Comparison of ENCODE assay signal across 23 cellular contexts in genomic region chr3:22996926-22997600, GRCh38.
DNase-seq lines count a peak whose midpoint lies in the region; TF ChIP-seq lines count a peak whose summit lies in the region.
"Had no signal": no experiment of that assay in that cellular context is flagged by ENCODE, and none has a peak within 500 bp of the region (broad histone marks: within the 10 kb centered on the region; RNA-seq: fewer than 3 reads in every experiment).

No MANE protein-coding gene starts in this region.

- H3K36me3 ChIP-seq in neural progenitor cell (no peaks in the 10 kb centered on the region), mammary epithelial cell (ENCODE audit: insufficient read depth, low read length) (no peaks in the 10 kb centered on the region), esophagus squamous epithelium (no peaks in the 10 kb centered on the region)
- H3K36me3 ChIP-seq: BLaER1 treated with 17β-estradiol and CSF1 and Interleukin-3, amounts not matched to agents 10 nM and 100 nM; MG63; Peyer's patch had no signal

- no peak overlapping the region for H3K27ac ChIP-seq in neural progenitor cell
- no peak overlapping the region for H3K27ac ChIP-seq in mammary epithelial cell (ENCODE audit: insufficient read depth, low read depth, low read length)
- no peak overlapping the region for H3K27ac ChIP-seq in esophagus squamous epithelium
- H3K27ac ChIP-seq: BLaER1 treated with 17β-estradiol and CSF1 and Interleukin-3, amounts not matched to agents 10 nM and 100 nM; GM23248; Peyer's patch had no signal

- no peaks in the 10 kb centered on the region for H3K27me3 Mint-ChIP-seq in neural progenitor cell (ENCODE audit: insufficient read depth, low read depth)
- H3K27me3 Mint-ChIP-seq: CD4-positive, alpha-beta memory T cell had no signal

- no peak overlapping the region for H3K9ac ChIP-seq in neural progenitor cell
- H3K9ac ChIP-seq in mammary epithelial cell (ENCODE audit: insufficient read depth, low read length) = no peak overlapping the region
- H3K9ac ChIP-seq: BLaER1 treated with 17β-estradiol and CSF1 and Interleukin-3, amounts not matched to agents 10 nM and 100 nM; GM23248 had no signal

- no peak for TF ChIP-seq POLR2A in esophagus squamous epithelium (IDR thresholded peaks at IDR 0.05)

- intact Hi-C loops in mammary epithelial cell (cut with micrococcal nuclease) (no loop called here), esophagus squamous epithelium (cut with DNase I) (no loop called here)

- no peak overlapping the region for H3K4me2 ChIP-seq in neural progenitor cell
- no peak overlapping the region for H3K4me2 ChIP-seq in mammary epithelial cell (ENCODE audit: insufficient read depth, low read depth, low read length)
- H3K4me2 ChIP-seq: BLaER1 treated with 17β-estradiol and CSF1 and Interleukin-3, amounts not matched to agents 10 nM and 100 nM had no signal

- in situ Hi-C loops in mammary epithelial cell (cut with MboI; ENCODE audit: low sequenced_read_pairs in 2 of 2) = no loop called here

- H3F3A ChIP-seq in neural progenitor cell (ENCODE audit: low read depth) = no peaks in the 10 kb centered on the region

- DNase-seq in NCI-H82 (lab: John Stamatoyannopoulos, UW) (peak; percentile 24), NCI-H82 treated with DMSO at 0.1 percent for 48 hours (lab: John Stamatoyannopoulos, UW; ENCODE audit: unreplicated experiment) (no peak), fibroblast of the aortic adventitia (ENCODE audit: low read depth) (peak; percentile 18), neural progenitor cell (ENCODE audit: low spot score) (peak; percentile 18), foreskin fibroblast (no peak), mammary epithelial cell (no peak), esophagus squamous epithelium (lab: John Stamatoyannopoulos, UW) (no peak)
- DNase-seq: 8988T; Caco-2; CD4-positive, alpha-beta memory T cell; DND-41; GM23248; HCEC 1CT; Kasumi-1; MG63; NCI-H1048; NCI-H1436; NCI-H187 treated with DMSO at 0.1 percent for 48 hours; NCI-H226; NCI-H510A treated with DMSO at 0.1 percent for 48 hours; NCI-H748 treated with DMSO at 0.1 percent for 48 hours; Peyer's patch had no signal

- dilution Hi-C loops in mammary epithelial cell (cut with HindIII; ENCODE audit: low sequenced_read_pairs) = no loop called here

- H3K79me2 ChIP-seq in neural progenitor cell (ENCODE audit: low read depth) (no peaks in the 10 kb centered on the region), mammary epithelial cell (ENCODE audit: insufficient read depth, low read length) (no peaks in the 10 kb centered on the region)

- CTCF ChIA-PET in mammary epithelial cell (lab: Charles Lee; ENCODE audit: low non-redundant PET) = interaction anchor here (0.7 kb wide), 1 partner anchor 99 kb away, joined by 3 read pairs; no protein-coding TSS in a partner anchor

- H4K20me1 ChIP-seq in neural progenitor cell (ENCODE audit: low read depth) = no peaks in the 10 kb centered on the region
- no peaks in the 10 kb centered on the region for H4K20me1 ChIP-seq in mammary epithelial cell (ENCODE audit: insufficient read depth, low read length)
- H4K20me1 ChIP-seq: BLaER1 treated with 17β-estradiol and CSF1 and Interleukin-3, amounts not matched to agents 10 nM and 100 nM had no signal

- H3K4me3 ChIP-seq in fibroblast of the aortic adventitia (ENCODE audit: low read depth, low read length) = no peak overlapping the region
- no peak overlapping the region for H3K4me3 ChIP-seq in neural progenitor cell
- H3K4me3 ChIP-seq in foreskin fibroblast (ENCODE audit: low read depth in 1 of 2, low read length in 2 of 2) = no peak overlapping the region
- no peak overlapping the region for H3K4me3 ChIP-seq in mammary epithelial cell (replicated peaks in 1 of 3; ENCODE audit: insufficient read depth in 1 of 3, low read depth in 2 of 3, low read length in 3 of 3)
- H3K4me3 ChIP-seq in esophagus squamous epithelium = no peak overlapping the region
- H3K4me3 ChIP-seq: BLaER1 treated with 17β-estradiol and CSF1 and Interleukin-3, amounts not matched to agents 10 nM and 100 nM; GM23248; MG63; Peyer's patch had no signal

- H3K9me3 ChIP-seq in neural progenitor cell (ENCODE audit: low read depth) (no peaks in the 10 kb centered on the region), mammary epithelial cell (replicated peaks; ENCODE audit: insufficient read depth, low read length) (no peaks in the 10 kb centered on the region), esophagus squamous epithelium (no peaks in the 10 kb centered on the region)
- H3K9me3 ChIP-seq: BLaER1 treated with 17β-estradiol and CSF1 and Interleukin-3, amounts not matched to agents 10 nM and 100 nM; Caco-2; MG63; Peyer's patch had no signal

- H3K27ac Mint-ChIP-seq in neural progenitor cell = peak overlapping the region; percentile 31
- H3K27ac Mint-ChIP-seq: CD4-positive, alpha-beta memory T cell had no signal

- no peak overlapping the region for H3K4me3 Mint-ChIP-seq in neural progenitor cell
- H3K4me3 Mint-ChIP-seq: CD4-positive, alpha-beta memory T cell had no signal

- peaks cover 6% of the 10 kb centered on the region for H3K4me1 ChIP-seq in neural progenitor cell
- no peaks in the 10 kb centered on the region for H3K4me1 ChIP-seq in mammary epithelial cell (ENCODE audit: insufficient read depth, low read length)
- no peaks in the 10 kb centered on the region for H3K4me1 ChIP-seq in esophagus squamous epithelium
- H3K4me1 ChIP-seq: Caco-2, Peyer's patch had no signal

- H3K27me3 ChIP-seq in neural progenitor cell = no peaks in the 10 kb centered on the region
- no peaks in the 10 kb centered on the region for H3K27me3 ChIP-seq in mammary epithelial cell (ENCODE audit: insufficient read depth, low read length)
- no peaks in the 10 kb centered on the region for H3K27me3 ChIP-seq in esophagus squamous epithelium
- H3K27me3 ChIP-seq: BLaER1 treated with 17β-estradiol and CSF1 and Interleukin-3, amounts not matched to agents 10 nM and 100 nM; MG63; Peyer's patch had no signal

- H3K4me1 Mint-ChIP-seq in neural progenitor cell = peaks cover 8% of the 10 kb centered on the region
- H3K4me1 Mint-ChIP-seq: CD4-positive, alpha-beta memory T cell had no signal

- H2AFZ ChIP-seq in neural progenitor cell (replicated peaks) (no peak overlapping the region), mammary epithelial cell (ENCODE audit: low read depth, low read length) (no peak overlapping the region)
- H2AFZ ChIP-seq: GM23248 had no signal

- no peak for TF ChIP-seq CTCF in fibroblast of the aortic adventitia (IDR thresholded peaks at IDR 0.05; ENCODE audit: insufficient read depth, low read length)
- TF ChIP-seq CTCF in neural progenitor cell (IDR thresholded peaks at IDR 0.05) = no peak
- no peak for TF ChIP-seq CTCF in foreskin fibroblast (IDR thresholded peaks at IDR 0.05; ENCODE audit: low read depth, low read length)
- TF ChIP-seq CTCF in mammary epithelial cell (conservative IDR thresholded peaks at IDR 0.05 in 1 of 2, IDR thresholded peaks at IDR 0.05 in 1 of 2; ENCODE audit: extremely low read depth in 1 of 2, insufficient read depth in 1 of 2, low read depth in 1 of 2, low read length in 2 of 2) = no peak
- no peak for TF ChIP-seq CTCF in esophagus squamous epithelium (IDR thresholded peaks at IDR 0.05)

- no peaks in the 10 kb centered on the region for H3K9me3 Mint-ChIP-seq in neural progenitor cell

- no TSS peak for BruUV-seq in mammary epithelial cell (replicated peaks; lab: Mats Ljungman, UMichigan)

- no peaks in the 10 kb centered on the region for H3K36me3 Mint-ChIP-seq in neural progenitor cell
- H3K36me3 Mint-ChIP-seq: CD4-positive, alpha-beta memory T cell had no signal

- WGBS in mammary epithelial cell (ENCODE audit: low coverage, missing lambda C conversion rate) = 81% methylated on average over 2 of the region's 2 CpGs
- WGBS in esophagus squamous epithelium, 2 donors = 51 to 61% methylated on average over 2 of the region's 2 CpGs

Comparison
In these comparisons a context has a peak if more than half of its experiments do, and no peak if none do; other contexts are left out.
1. DNase-seq: peak in NCI-H82 (single experiment), fibroblast of the aortic adventitia (single experiment) and neural progenitor cell (single experiment); none in NCI-H82 treated with DMSO at 0.1 percent for 48 hours (single experiment), foreskin fibroblast (0 of 2), mammary epithelial cell (single experiment) and esophagus squamous epithelium (single experiment).